8 cellular contexts compared by ENCODE assay signal in genomic region chr19:43534305-43534612, GRCh38. TPM values are rescaled to one million over a fixed set of nuclear protein-coding genes. Genes with fewer than 3 reads are reported as not detected.
DNase-seq lines count a peak whose midpoint lies in the region; ATAC-seq and TF ChIP-seq lines count a peak whose summit lies in the region.

No MANE protein-coding gene starts in this region.

- no peak for DNase-seq in CD8-positive, alpha-beta T cell
- DNase-seq in esophagus squamous epithelium (lab: John Stamatoyannopoulos, UW) (no peak), trophoblast cell (no peak), NCI-H2196 treated with DMSO at 0.1 percent for 48 hours (lab: John Stamatoyannopoulos, UW; ENCODE audit: unreplicated experiment) (no peak), NCI-H1436 treated with DMSO at 0.1 percent for 48 hours (lab: John Stamatoyannopoulos, UW) (no peak), RKO (ENCODE audit: low spot score) (no peak)

- H3K27ac Mint-ChIP-seq in CD8-positive, alpha-beta T cell: peak overlapping the region; percentile 97

- peaks cover 28% of the 10 kb centered on the region for H3K36me3 Mint-ChIP-seq in CD8-positive, alpha-beta T cell

- H3K9ac ChIP-seq in trophoblast cell (ENCODE audit: low read length): no peak overlapping the region

- no peak overlapping the region for H3K23ac ChIP-seq in trophoblast cell (ENCODE audit: low read length)

- peaks cover 2% of the 10 kb centered on the region for H3K79me2 ChIP-seq in trophoblast cell (ENCODE audit: control insufficient read depth, insufficient read depth, low read length, poor library complexity)

- no peaks in the 10 kb centered on the region for H3K9me3 ChIP-seq in CD8-positive, alpha-beta T cell (ENCODE audit: low read length)
- H3K9me3 ChIP-seq in esophagus squamous epithelium (no peaks in the 10 kb centered on the region), trophoblast cell (ENCODE audit: insufficient read depth, low read depth, low read length) (no peaks in the 10 kb centered on the region)

- H3K4me1 Mint-ChIP-seq in CD8-positive, alpha-beta T cell (ENCODE audit: low read depth): peaks cover 17% of the 10 kb centered on the region

- peaks cover 7% of the 10 kb centered on the region for H3K4me1 ChIP-seq in CD8-positive, alpha-beta T cell (ENCODE audit: insufficient read depth, low read length)
- H3K4me1 ChIP-seq in esophagus squamous epithelium (peaks cover 8 to 55% (median 14%) of the 10 kb centered on the region in 3 donors), trophoblast cell (ENCODE audit: control insufficient read depth in 1 of 2, insufficient read depth in 2 of 2, low read length in 2 of 2) (peaks cover 4 to 12% of the 10 kb centered on the region in 2 experiments)

- no peak overlapping the region for H3K18ac ChIP-seq in trophoblast cell (ENCODE audit: low read length)

- H2BK12ac ChIP-seq in trophoblast cell (ENCODE audit: low read length): no peak overlapping the region

- no peaks in the 10 kb centered on the region for H3K27me3 ChIP-seq in CD8-positive, alpha-beta T cell (ENCODE audit: insufficient read depth, low read length)
- no peaks in the 10 kb centered on the region for H3K27me3 ChIP-seq in esophagus squamous epithelium
- H3K27me3 ChIP-seq in trophoblast cell (ENCODE audit: insufficient read depth, low read length): no peaks in the 10 kb centered on the region

- no peak overlapping the region for H4K8ac ChIP-seq in trophoblast cell (ENCODE audit: low read depth, low read length)

- H3K4me3 Mint-ChIP-seq in CD8-positive, alpha-beta T cell: peak overlapping the region; percentile 98

- H4K91ac ChIP-seq in trophoblast cell (ENCODE audit: low read depth, low read length): no peak overlapping the region

- H3K4me2 ChIP-seq in trophoblast cell (ENCODE audit: low read length): peak overlapping the region; percentile 86

- no peaks in the 10 kb centered on the region for H3K36me3 ChIP-seq in CD8-positive, alpha-beta T cell (ENCODE audit: insufficient read depth, low read length)
- H3K36me3 ChIP-seq in esophagus squamous epithelium (peaks cover 0 to 24% (median 0%) of the 10 kb centered on the region in 3 donors), trophoblast cell (ENCODE audit: control insufficient read depth in 1 of 2, insufficient read depth in 2 of 2, low read length in 2 of 2) (peaks cover 7 to 15% of the 10 kb centered on the region in 2 experiments)

- no peak for TF ChIP-seq POLR2A in esophagus squamous epithelium (IDR thresholded peaks at IDR 0.05)

- no peak for ATAC-seq in CD8-positive, alpha-beta T cell
- no peak for ATAC-seq in HG02870 (IDR thresholded peaks at IDR 0.05; ENCODE audit: unreplicated experiment)

- no peak overlapping the region for H2AFZ ChIP-seq in trophoblast cell (ENCODE audit: insufficient read depth, low read length, poor library complexity)

- H4K12ac ChIP-seq in trophoblast cell (ENCODE audit: low read depth, low read length): no peak overlapping the region

- no peak overlapping the region for H3K4ac ChIP-seq in trophoblast cell (ENCODE audit: low read depth, low read length)

- intact Hi-C loops in CD8-positive, alpha-beta T cell (cut with DNase I, micrococcal nuclease): loop anchor here in 1 of 2 experiments (1.0 to 10.0 kb wide), 3 partner anchors 41 to 221 kb away; partner anchors contain the start of genes IRGQ, PINLYP, SMG9 and XRCC1
- intact Hi-C loops in esophagus squamous epithelium (cut with DNase I): loop anchor here (10.0 kb wide), 1 partner anchor 61 kb away; the partner anchor contains the start of genes IRGQ and ZNF576

- H3K9me3 Mint-ChIP-seq in CD8-positive, alpha-beta T cell: peaks cover 3% of the 10 kb centered on the region

- POLR2A ChIA-PET in CD8-positive, alpha-beta T cell (lab: Charles Lee): interaction anchor here (0.7 to 2.4 kb wide), 5 partner anchors 14 to 95 kb away, joined by 3 to 22 read pairs (median 9); no protein-coding TSS in a partner anchor

- 0 to 5% methylated on average over 1 to 3 of the region's 14 CpGs for WGBS in esophagus squamous epithelium, 2 donors
- no CpG with 5 or more reads among the region's 14 CpGs for WGBS in trophoblast cell (ENCODE audit: extremely low coverage, insufficient coverage, insufficient read length)

- no peak overlapping the region for H2BK5ac ChIP-seq in trophoblast cell (ENCODE audit: low read depth, low read length, poor library complexity)

- peaks cover 11% of the 10 kb centered on the region for H3K79me1 ChIP-seq in trophoblast cell (ENCODE audit: low read length)

- no peak overlapping the region for H3K27ac ChIP-seq in CD8-positive, alpha-beta T cell (ENCODE audit: low read depth, low read length)
- peak overlapping the region; percentile 94 for H3K27ac ChIP-seq in VCaP
- peak overlapping the region; percentile 16 to 97 (median 94) for H3K27ac ChIP-seq in esophagus squamous epithelium
- no peak overlapping the region for H3K27ac ChIP-seq in trophoblast cell (ENCODE audit: low read depth, low read length)

- no peak overlapping the region for H2BK120ac ChIP-seq in trophoblast cell (ENCODE audit: insufficient read depth, low read length, poor library complexity)

- H3K27me3 Mint-ChIP-seq in CD8-positive, alpha-beta T cell (ENCODE audit: low read depth): no peaks in the 10 kb centered on the region

- no peak overlapping the region for H2AK5ac ChIP-seq in trophoblast cell (ENCODE audit: low read length)

- CTCF ChIA-PET in CD8-positive, alpha-beta T cell (lab: Charles Lee): interaction anchor here (3.3 to 5.6 kb wide), 3 partner anchors 20 to 87 kb away, joined by 18 to 46 read pairs (median 41); partner anchors contain the start of genes IRGQ and ZNF576

- no peak overlapping the region for H3K14ac ChIP-seq in trophoblast cell (ENCODE audit: low read length)

- H3K4me3 ChIP-seq in CD8-positive, alpha-beta T cell (ENCODE audit: low read depth, low read length): no peak overlapping the region
- H3K4me3 ChIP-seq in esophagus squamous epithelium: peak overlapping the region; percentile 14 to 78 (median 59)
- peak overlapping the region; percentile 37 for H3K4me3 ChIP-seq in trophoblast cell (ENCODE audit: low read depth, low read length)

- TF ChIP-seq CTCF in CD8-positive, alpha-beta T cell (IDR thresholded peaks at IDR 0.05): no peak
- TF ChIP-seq CTCF in VCaP (conservative IDR thresholded peaks at IDR 0.05): no peak
- no peak for TF ChIP-seq CTCF in esophagus squamous epithelium (IDR thresholded peaks at IDR 0.05)

RNA-seq across cellular contexts. Expression of gene ZNF575, which starts 1.3 kb away (rescaled TPM):
- 1 to 10 TPM; 2.4 to 3.4 TPM for total RNA-seq in CD8-positive, alpha-beta T cell
- total RNA-seq in esophagus squamous epithelium: not detected
- polyA plus RNA-seq in trophoblast cell (2013): 0.51 and 0.57 TPM in 2 replicates

RNA-seq across cellular contexts. Expression of gene ETHE1, which starts 7.3 kb away (rescaled TPM):
- total RNA-seq in CD8-positive, alpha-beta T cell: 10 to 100 TPM; 17.2 to 17.6 TPM
- 100 to 1,000 TPM in 2 of 4 donors, 10 to 100 TPM in 2; 66.6 to 126 (median 98.5) TPM for total RNA-seq in esophagus squamous epithelium
- polyA plus RNA-seq in trophoblast cell (2013): 32.0 and 34.3 TPM in 2 replicates

RNA-seq across cellular contexts. Expression of gene PHLDB3, which starts 29.7 kb away (rescaled TPM):
- total RNA-seq in CD8-positive, alpha-beta T cell: 100 to 1,000 TPM; 149 to 166 TPM
- 10 to 100 TPM; 45.3 to 92.8 (median 61.9) TPM for total RNA-seq in esophagus squamous epithelium
- 81.5 and 87.5 TPM in 2 replicates for polyA plus RNA-seq in trophoblast cell (2013)

RNA-seq across cellular contexts. Expression of gene XRCC1, which starts 41.1 kb away (rescaled TPM):
- 10 to 100 TPM; 19.8 to 20.7 TPM for total RNA-seq in CD8-positive, alpha-beta T cell
- total RNA-seq in esophagus squamous epithelium: 10 to 100 TPM; 12.3 to 23.8 (median 18.6) TPM
- polyA plus RNA-seq in trophoblast cell (2013): 31.0 and 32.7 TPM in 2 replicates

RNA-seq across cellular contexts. Expression of gene PINLYP, which starts 41.3 kb away (rescaled TPM):
- total RNA-seq in CD8-positive, alpha-beta T cell: 1 to 10 TPM; 1.1 TPM
- total RNA-seq in esophagus squamous epithelium: 10 to 100 TPM in 2 of 4 donors, 1 to 10 TPM in 2; 1.9 to 23.3 (median 9.3) TPM
- polyA plus RNA-seq in trophoblast cell (2013): 2.1 TPM in 2 replicates

Comparison
In these comparisons a context has a peak if more than half of its experiments do, and no peak if none do; other contexts are left out.
1. H3K27ac ChIP-seq: peak in VCaP (single experiment) and esophagus squamous epithelium (4 of 4); none in CD8-positive, alpha-beta T cell (single experiment) and trophoblast cell (single experiment).